Comparison of ENCODE assay signal across 1 cellular context in the genomic region with DNA sequence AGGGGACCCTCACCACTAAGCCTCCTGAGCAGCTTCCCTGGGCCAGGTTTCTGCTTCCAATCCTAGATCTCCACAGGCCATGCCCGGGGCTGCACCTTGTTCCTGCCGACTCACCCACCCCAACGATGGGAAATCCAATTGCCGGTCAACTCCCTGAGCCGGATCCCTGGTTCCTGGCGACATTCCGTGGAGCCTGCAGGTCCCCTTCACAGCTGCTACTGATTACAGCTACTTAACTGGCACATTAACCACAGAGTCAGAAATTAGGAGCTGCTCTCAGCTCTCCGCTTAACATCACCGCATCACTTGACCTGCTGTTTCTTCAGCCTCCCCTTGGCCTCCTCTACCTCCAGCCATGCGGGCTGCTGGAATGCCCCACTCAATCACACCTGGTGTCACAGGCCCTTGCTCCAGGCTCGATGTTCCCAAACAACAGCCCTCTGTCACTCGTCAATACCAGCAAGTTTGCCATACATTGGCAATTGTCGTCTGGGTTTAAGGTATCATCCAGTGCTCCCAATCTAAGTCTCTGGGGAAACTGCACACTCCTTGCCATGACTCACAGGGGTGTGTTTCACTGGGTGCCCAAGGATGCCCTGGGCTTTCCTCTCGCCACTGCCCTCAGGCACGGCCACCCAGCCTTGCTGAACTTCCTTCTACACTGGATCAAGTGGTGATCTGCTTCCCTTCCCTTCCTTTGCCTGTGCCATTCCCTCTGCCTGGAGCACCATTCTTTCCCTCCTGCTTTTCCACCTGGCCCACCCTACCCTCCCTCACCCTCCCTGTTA.
TF ChIP-seq lines count a peak whose summit lies in the region.

No MANE protein-coding gene starts in this region.

TF ChIP-seq in H1, 55 proteins besides CTCF, POLR2A, EP300 and RAD21:
- TF ChIP-seq SRF (IDR thresholded peaks at IDR 0.05; ENCODE audit: low read depth, low read length), result no peak
- TF ChIP-seq CEBPB (IDR thresholded peaks at IDR 0.05; ENCODE audit: low read depth, low read length), result no peak
- TF ChIP-seq BCL11A (IDR thresholded peaks at IDR 0.05; ENCODE audit: low read depth in 2 of 2, low read length in 2 of 2), result no peak
- no peak for TF ChIP-seq EGR1 (IDR thresholded peaks at IDR 0.05; ENCODE audit: borderline replicate concordance, low read depth, low read length)
- TF ChIP-seq CREB1 (IDR thresholded peaks at IDR 0.05), result no peak
- no peak for TF ChIP-seq HDAC2 (IDR thresholded peaks at IDR 0.05; ENCODE audit: borderline replicate concordance in 1 of 2, low read depth in 2 of 2, low read length in 2 of 2)
- TF ChIP-seq ASH2L (IDR thresholded peaks at IDR 0.05; ENCODE audit: low read length), result no peak
- no peak for TF ChIP-seq SP1 (IDR thresholded peaks at IDR 0.05; ENCODE audit: low read depth, low read length)
- no peak for TF ChIP-seq ZNF274 (IDR thresholded peaks at IDR 0.05; ENCODE audit: borderline replicate concordance, extremely low read depth, low read length)
- no peak for TF ChIP-seq BRCA1 (IDR thresholded peaks at IDR 0.05; ENCODE audit: low read depth, low read length)
- TF ChIP-seq TAF1 (IDR thresholded peaks at IDR 0.05; ENCODE audit: low read depth, low read length), result no peak
- no peak for TF ChIP-seq POU5F1 (IDR thresholded peaks at IDR 0.05; ENCODE audit: low read depth, low read length)
- no peak for TF ChIP-seq RXRA (IDR thresholded peaks at IDR 0.05; ENCODE audit: insufficient read depth, low read depth, low read length)
- TF ChIP-seq, protein P1, sequence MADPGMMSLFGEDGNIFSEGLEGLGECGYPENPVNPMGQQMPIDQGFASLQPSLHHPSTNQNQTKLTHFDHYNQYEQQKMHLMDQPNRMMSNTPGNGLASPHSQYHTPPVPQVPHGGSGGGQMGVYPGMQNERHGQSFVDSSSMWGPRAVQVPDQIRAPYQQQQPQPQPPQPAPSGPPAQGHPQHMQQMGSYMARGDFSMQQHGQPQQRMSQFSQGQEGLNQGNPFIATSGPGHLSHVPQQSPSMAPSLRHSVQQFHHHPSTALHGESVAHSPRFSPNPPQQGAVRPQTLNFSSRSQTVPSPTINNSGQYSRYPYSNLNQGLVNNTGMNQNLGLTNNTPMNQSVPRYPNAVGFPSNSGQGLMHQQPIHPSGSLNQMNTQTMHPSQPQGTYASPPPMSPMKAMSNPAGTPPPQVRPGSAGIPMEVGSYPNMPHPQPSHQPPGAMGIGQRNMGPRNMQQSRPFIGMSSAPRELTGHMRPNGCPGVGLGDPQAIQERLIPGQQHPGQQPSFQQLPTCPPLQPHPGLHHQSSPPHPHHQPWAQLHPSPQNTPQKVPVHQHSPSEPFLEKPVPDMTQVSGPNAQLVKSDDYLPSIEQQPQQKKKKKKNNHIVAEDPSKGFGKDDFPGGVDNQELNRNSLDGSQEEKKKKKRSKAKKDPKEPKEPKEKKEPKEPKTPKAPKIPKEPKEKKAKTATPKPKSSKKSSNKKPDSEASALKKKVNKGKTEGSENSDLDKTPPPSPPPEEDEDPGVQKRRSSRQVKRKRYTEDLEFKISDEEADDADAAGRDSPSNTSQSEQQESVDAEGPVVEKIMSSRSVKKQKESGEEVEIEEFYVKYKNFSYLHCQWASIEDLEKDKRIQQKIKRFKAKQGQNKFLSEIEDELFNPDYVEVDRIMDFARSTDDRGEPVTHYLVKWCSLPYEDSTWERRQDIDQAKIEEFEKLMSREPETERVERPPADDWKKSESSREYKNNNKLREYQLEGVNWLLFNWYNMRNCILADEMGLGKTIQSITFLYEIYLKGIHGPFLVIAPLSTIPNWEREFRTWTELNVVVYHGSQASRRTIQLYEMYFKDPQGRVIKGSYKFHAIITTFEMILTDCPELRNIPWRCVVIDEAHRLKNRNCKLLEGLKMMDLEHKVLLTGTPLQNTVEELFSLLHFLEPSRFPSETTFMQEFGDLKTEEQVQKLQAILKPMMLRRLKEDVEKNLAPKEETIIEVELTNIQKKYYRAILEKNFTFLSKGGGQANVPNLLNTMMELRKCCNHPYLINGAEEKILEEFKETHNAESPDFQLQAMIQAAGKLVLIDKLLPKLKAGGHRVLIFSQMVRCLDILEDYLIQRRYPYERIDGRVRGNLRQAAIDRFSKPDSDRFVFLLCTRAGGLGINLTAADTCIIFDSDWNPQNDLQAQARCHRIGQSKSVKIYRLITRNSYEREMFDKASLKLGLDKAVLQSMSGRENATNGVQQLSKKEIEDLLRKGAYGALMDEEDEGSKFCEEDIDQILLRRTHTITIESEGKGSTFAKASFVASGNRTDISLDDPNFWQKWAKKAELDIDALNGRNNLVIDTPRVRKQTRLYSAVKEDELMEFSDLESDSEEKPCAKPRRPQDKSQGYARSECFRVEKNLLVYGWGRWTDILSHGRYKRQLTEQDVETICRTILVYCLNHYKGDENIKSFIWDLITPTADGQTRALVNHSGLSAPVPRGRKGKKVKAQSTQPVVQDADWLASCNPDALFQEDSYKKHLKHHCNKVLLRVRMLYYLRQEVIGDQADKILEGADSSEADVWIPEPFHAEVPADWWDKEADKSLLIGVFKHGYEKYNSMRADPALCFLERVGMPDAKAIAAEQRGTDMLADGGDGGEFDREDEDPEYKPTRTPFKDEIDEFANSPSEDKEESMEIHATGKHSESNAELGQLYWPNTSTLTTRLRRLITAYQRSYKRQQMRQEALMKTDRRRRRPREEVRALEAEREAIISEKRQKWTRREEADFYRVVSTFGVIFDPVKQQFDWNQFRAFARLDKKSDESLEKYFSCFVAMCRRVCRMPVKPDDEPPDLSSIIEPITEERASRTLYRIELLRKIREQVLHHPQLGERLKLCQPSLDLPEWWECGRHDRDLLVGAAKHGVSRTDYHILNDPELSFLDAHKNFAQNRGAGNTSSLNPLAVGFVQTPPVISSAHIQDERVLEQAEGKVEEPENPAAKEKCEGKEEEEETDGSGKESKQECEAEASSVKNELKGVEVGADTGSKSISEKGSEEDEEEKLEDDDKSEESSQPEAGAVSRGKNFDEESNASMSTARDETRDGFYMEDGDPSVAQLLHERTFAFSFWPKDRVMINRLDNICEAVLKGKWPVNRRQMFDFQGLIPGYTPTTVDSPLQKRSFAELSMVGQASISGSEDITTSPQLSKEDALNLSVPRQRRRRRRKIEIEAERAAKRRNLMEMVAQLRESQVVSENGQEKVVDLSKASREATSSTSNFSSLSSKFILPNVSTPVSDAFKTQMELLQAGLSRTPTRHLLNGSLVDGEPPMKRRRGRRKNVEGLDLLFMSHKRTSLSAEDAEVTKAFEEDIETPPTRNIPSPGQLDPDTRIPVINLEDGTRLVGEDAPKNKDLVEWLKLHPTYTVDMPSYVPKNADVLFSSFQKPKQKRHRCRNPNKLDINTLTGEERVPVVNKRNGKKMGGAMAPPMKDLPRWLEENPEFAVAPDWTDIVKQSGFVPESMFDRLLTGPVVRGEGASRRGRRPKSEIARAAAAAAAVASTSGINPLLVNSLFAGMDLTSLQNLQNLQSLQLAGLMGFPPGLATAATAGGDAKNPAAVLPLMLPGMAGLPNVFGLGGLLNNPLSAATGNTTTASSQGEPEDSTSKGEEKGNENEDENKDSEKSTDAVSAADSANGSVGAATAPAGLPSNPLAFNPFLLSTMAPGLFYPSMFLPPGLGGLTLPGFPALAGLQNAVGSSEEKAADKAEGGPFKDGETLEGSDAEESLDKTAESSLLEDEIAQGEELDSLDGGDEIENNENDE (IDR thresholded peaks at IDR 0.05; ENCODE audit: insufficient replicate concordance, low read length), result no peak
